Comparison of ENCODE assay signal across 8 cellular contexts in genomic region chr2:3518496-3519254, GRCh38. TPM values are rescaled to one million over a fixed set of nuclear protein-coding genes. Genes with fewer than 3 reads are reported as not detected.
DNase-seq lines count a peak whose midpoint lies in the region; ATAC-seq, FAIRE-seq and TF ChIP-seq lines count a peak whose summit lies in the region.

No MANE protein-coding gene starts in this region.

- FAIRE-seq in endothelial cell of umbilical vein (lab: Jason Lieb, UNC), result peak; percentile 94

- dilution Hi-C loops in endothelial cell of umbilical vein (cut with MboI; ENCODE audit: extremely low pct_ligation_motif_present, low sequenced_read_pairs), result no loop called here

- H4K20me1 ChIP-seq in endothelial cell of umbilical vein (replicated peaks; ENCODE audit: control insufficient read depth, extremely low read depth, insufficient read depth, low read length), result no peaks in the 10 kb centered on the region

- peaks cover 7% of the 10 kb centered on the region for H3K79me2 ChIP-seq in endothelial cell of umbilical vein (ENCODE audit: control insufficient read depth, insufficient read depth, low read length)

- H3K4me1 ChIP-seq in HUES48 (ENCODE audit: control insufficient read depth, insufficient read depth, low read length), result peaks cover 10% of the 10 kb centered on the region; the same call in 1 of the 2 replicates
- H3K4me1 ChIP-seq in NT2/D1 (ENCODE audit: insufficient read depth, insufficient read length), result no peaks in the 10 kb centered on the region
- H3K4me1 ChIP-seq in endothelial cell of umbilical vein (ENCODE audit: control insufficient read depth, extremely low read depth, insufficient read depth, low read length), result peaks cover 24% of the 10 kb centered on the region

- peak overlapping the region; percentile 90 for H2AFZ ChIP-seq in endothelial cell of umbilical vein (ENCODE audit: low read depth, low read length)

- H3K9ac ChIP-seq in HUES48 (ENCODE audit: low read depth, low read length) (peak overlapping the region; percentile 73), NT2/D1 (ENCODE audit: insufficient read length, low read depth) (peak overlapping the region; percentile 82), endothelial cell of umbilical vein (replicated peaks; ENCODE audit: extremely low read depth, insufficient read depth, low read length) (peak overlapping the region; percentile 80)

- CTCF ChIA-PET in endothelial cell of umbilical vein (lab: Charles Lee), result interaction anchor here (1.0 to 2.4 kb wide), 4 partner anchors 18 to 64 kb away, joined by 3 to 12 read pairs (median 4); partner anchors contain the start of gene RNASEH1

- peak overlapping the region; percentile 88 for H3K4me2 ChIP-seq in endothelial cell of umbilical vein (ENCODE audit: insufficient read depth, low read length)

- ATAC-seq in GM21423 (IDR thresholded peaks at IDR 0.05; ENCODE audit: unreplicated experiment), result peak; percentile 83

- BruUV-seq in endothelial cell of umbilical vein (replicated peaks; lab: Mats Ljungman, UMichigan), result no TSS peak

- H3K36me3 ChIP-seq in HUES48 (ENCODE audit: control insufficient read depth, insufficient read depth, low read length) (peaks cover 1% of the 10 kb centered on the region; the same call in 1 of the 2 replicates), NT2/D1 (ENCODE audit: insufficient read depth, insufficient read length, low read length) (peaks cover 14% of the 10 kb centered on the region), endothelial cell of umbilical vein (ENCODE audit: control insufficient read depth in 2 of 2, extremely low read depth in 1 of 2, insufficient read depth in 2 of 2, low read length in 2 of 2) (peaks cover 0 to 2% of the 10 kb centered on the region in 2 experiments)

- H3K27ac ChIP-seq in HUES48 (ENCODE audit: low read depth, low read length), result peak overlapping the region; percentile 99
- peak overlapping the region; percentile 60 for H3K27ac ChIP-seq in endothelial cell of umbilical vein (ENCODE audit: insufficient read depth, low read depth, low read length)

- no peaks in the 10 kb centered on the region for H3K9me1 ChIP-seq in endothelial cell of umbilical vein (replicated peaks; ENCODE audit: control insufficient read depth, extremely low read depth, insufficient read depth, low read length)

- DNase-seq in Caki2 (ENCODE audit: low read depth) (peak; percentile 97), NT2/D1 (ENCODE audit: low read depth, low spot score) (peak; percentile 98), endothelial cell of umbilical vein (ENCODE audit: low read depth, low spot score) (peak; percentile 100), midbrain (lab: John Stamatoyannopoulos, UW) (peak; percentile 96)
- DNase-seq in activated CD8-positive, alpha-beta memory T cell treated with anti-CD3 and anti-CD28 coated beads, Interleukin-2, amount 50 U/mL, for 4 hours, result peak; percentile 99
- DNase-seq in stimulated activated CD8-positive, alpha-beta memory T cell treated with anti-CD3 and anti-CD28 coated beads, Interleukin-15, amount 100 ng/mL, for 48 hours (ENCODE audit: low read depth in 2 of 2), result peak; percentile 99

- H3K9me3 ChIP-seq in HUES48 (ENCODE audit: control insufficient read depth, insufficient read depth, low read length) (no peaks in the 10 kb centered on the region; the same call in 1 of the 2 replicates), NT2/D1 (ENCODE audit: insufficient read depth, low read length) (peaks cover 29% of the 10 kb centered on the region; the same call in 1 of the 2 replicates), endothelial cell of umbilical vein (replicated peaks; ENCODE audit: control insufficient read depth, insufficient read depth, low read length) (no peaks in the 10 kb centered on the region)

- intact Hi-C loops in endothelial cell of umbilical vein (cut with micrococcal nuclease), result loop anchor here (1.0 to 2.0 kb wide), 4 partner anchors 18 to 140 kb away; partner anchors contain the start of genes RNASEH1, RPS7 and TRAPPC12

- POLR2A ChIA-PET in endothelial cell of umbilical vein (lab: Charles Lee), result interaction anchor here (0.6 to 1.3 kb wide), 5 partner anchors 13 to 57 kb away, joined by 3 to 8 read pairs (median 3); no protein-coding TSS in a partner anchor

- H3K27me3 ChIP-seq in HUES48 (ENCODE audit: control insufficient read depth, insufficient read depth, low read length), result peaks cover 12% of the 10 kb centered on the region; the same call in 1 of the 2 replicates
- H3K27me3 ChIP-seq in NT2/D1 (ENCODE audit: insufficient read depth, insufficient read length), result no peaks in the 10 kb centered on the region
- H3K27me3 ChIP-seq in endothelial cell of umbilical vein (ENCODE audit: control insufficient read depth in 2 of 2, insufficient read depth in 2 of 2, low read length in 2 of 2), result no peaks in the 10 kb centered on the region

- H3K4me3 ChIP-seq in HUES48 (ENCODE audit: low read depth, low read length) (peak overlapping the region; percentile 72), NT2/D1 (ENCODE audit: insufficient read length, low read depth) (peak overlapping the region; percentile 75), endothelial cell of umbilical vein (replicated peaks in 1 of 3; ENCODE audit: insufficient read depth in 1 of 3, low read depth in 1 of 3, low read length in 3 of 3) (peak overlapping the region; percentile 66 to 89 (median 89))

- peak; percentile 83 for TF ChIP-seq POLR2A in endothelial cell of umbilical vein (IDR thresholded peaks at IDR 0.05; ENCODE audit: low read depth, low read length)

- in situ Hi-C loops in Caki2 (cut with HindIII; ENCODE audit: low pct_unique_long_range_greater_than_20kb, low sequenced_read_pairs), result no loop called here

- no peak for TF ChIP-seq CTCF in endothelial cell of umbilical vein (IDR thresholded peaks at IDR 0.05; ENCODE audit: extremely low read depth in 1 of 2, insufficient read depth in 1 of 2, low read depth in 1 of 2, low read length in 2 of 2)

TF ChIP-seq in endothelial cell of umbilical vein, 7 proteins besides CTCF, POLR2A, EP300 and RAD21:
- TF ChIP-seq MYC (IDR thresholded peaks at IDR 0.05; ENCODE audit: low read depth, low read length) (no peak), POLR2AphosphoS5 (IDR thresholded peaks at IDR 0.05; ENCODE audit: insufficient read depth, low read depth, low read length) (peak; percentile 87), JUN (IDR thresholded peaks at IDR 0.05; ENCODE audit: borderline replicate concordance, insufficient read depth, insufficient read length, low read depth) (no peak)
TF ChIP-seq in endothelial cell of umbilical vein: peak in this region for 1.

RNA-seq across cellular contexts. Expression of gene ADI1, which starts 0.7 kb away (rescaled TPM):
- 42.7 and 54.8 TPM in 2 replicates for total RNA-seq in Caki2 (2014; rRNA removed; shearing (Covaris generic); ENCODE audit: low replicate concordance)
- total RNA-seq in endothelial cell of umbilical vein, result 42.6 and 49.7 TPM in 2 replicates
- polyA plus RNA-seq in endothelial cell of umbilical vein, result 30.5 and 38.6 TPM in 2 replicates
- polyA plus RNA-seq in endothelial cell of umbilical vein (2011; cell fraction: cytosol; rRNA removed), result 53.2 and 62.1 TPM in 2 replicates
- polyA plus RNA-seq in endothelial cell of umbilical vein (2011; cell fraction: nucleus; rRNA removed), result 39.2 and 42.6 TPM in 2 replicates
- polyA plus RNA-seq in endothelial cell of umbilical vein (2012), result 44.9 and 57.0 TPM in 2 replicates
- polyA minus RNA-seq in endothelial cell of umbilical vein, result 23.4 and 25.1 TPM in 2 replicates
- 29.7 TPM for polyA minus RNA-seq in endothelial cell of umbilical vein (2011; cell fraction: cytosol; rRNA and poly(A)+ RNA removed)
- 12.2 and 17.3 TPM in 2 replicates for polyA minus RNA-seq in endothelial cell of umbilical vein (2011; cell fraction: nucleus; rRNA and poly(A)+ RNA removed)

RNA-seq across cellular contexts. Expression of gene RNASEH1, which starts 39.5 kb away (rescaled TPM):
- 23.5 and 27.9 TPM in 2 replicates for total RNA-seq in Caki2 (2014; rRNA removed; shearing (Covaris generic); ENCODE audit: low replicate concordance)
- total RNA-seq in endothelial cell of umbilical vein, result 30.8 and 31.4 TPM in 2 replicates
- 8.3 and 12.8 TPM in 2 replicates for polyA plus RNA-seq in endothelial cell of umbilical vein
- polyA plus RNA-seq in endothelial cell of umbilical vein (2011; cell fraction: cytosol; rRNA removed), result 15.5 and 17.7 TPM in 2 replicates
- 10.7 and 14.4 TPM in 2 replicates for polyA plus RNA-seq in endothelial cell of umbilical vein (2011; cell fraction: nucleus; rRNA removed)
- polyA plus RNA-seq in endothelial cell of umbilical vein (2012), result 26.7 and 36.1 TPM in 2 replicates
- 10.6 and 12.7 TPM in 2 replicates for polyA minus RNA-seq in endothelial cell of umbilical vein
- 16.5 TPM for polyA minus RNA-seq in endothelial cell of umbilical vein (2011; cell fraction: cytosol; rRNA and poly(A)+ RNA removed)
- polyA minus RNA-seq in endothelial cell of umbilical vein (2011; cell fraction: nucleus; rRNA and poly(A)+ RNA removed), result 6.1 and 6.9 TPM in 2 replicates

RNA-seq across cellular contexts. Expression of gene RPS7, which starts 56.4 kb away (rescaled TPM):
- 2,706 and 2,991 TPM in 2 replicates for total RNA-seq in Caki2 (2014; rRNA removed; shearing (Covaris generic); ENCODE audit: low replicate concordance)
- total RNA-seq in endothelial cell of umbilical vein, result 1,506 and 1,544 TPM in 2 replicates
- 712 and 1,210 TPM in 2 replicates for polyA plus RNA-seq in endothelial cell of umbilical vein
- polyA plus RNA-seq in endothelial cell of umbilical vein (2011; cell fraction: cytosol; rRNA removed), result 1,730 and 1,737 TPM in 2 replicates
- polyA plus RNA-seq in endothelial cell of umbilical vein (2011; cell fraction: nucleus; rRNA removed), result 533 and 585 TPM in 2 replicates
- 1,981 and 2,150 TPM in 2 replicates for polyA plus RNA-seq in endothelial cell of umbilical vein (2012)
- polyA minus RNA-seq in endothelial cell of umbilical vein, result 252 and 276 TPM in 2 replicates
- polyA minus RNA-seq in endothelial cell of umbilical vein (2011; cell fraction: cytosol; rRNA and poly(A)+ RNA removed), result 328 TPM
- 72.1 and 75.3 TPM in 2 replicates for polyA minus RNA-seq in endothelial cell of umbilical vein (2011; cell fraction: nucleus; rRNA and poly(A)+ RNA removed)

Comparison
In these comparisons a context has a peak if more than half of its experiments do, and no peak if none do; other contexts are left out.
1. Peak in every context shown above with its lines: DNase-seq, ATAC-seq, H3K4me3 ChIP-seq and H3K27ac ChIP-seq.